Comparison of ENCODE assay signal across 27 cellular contexts in the genomic region with DNA sequence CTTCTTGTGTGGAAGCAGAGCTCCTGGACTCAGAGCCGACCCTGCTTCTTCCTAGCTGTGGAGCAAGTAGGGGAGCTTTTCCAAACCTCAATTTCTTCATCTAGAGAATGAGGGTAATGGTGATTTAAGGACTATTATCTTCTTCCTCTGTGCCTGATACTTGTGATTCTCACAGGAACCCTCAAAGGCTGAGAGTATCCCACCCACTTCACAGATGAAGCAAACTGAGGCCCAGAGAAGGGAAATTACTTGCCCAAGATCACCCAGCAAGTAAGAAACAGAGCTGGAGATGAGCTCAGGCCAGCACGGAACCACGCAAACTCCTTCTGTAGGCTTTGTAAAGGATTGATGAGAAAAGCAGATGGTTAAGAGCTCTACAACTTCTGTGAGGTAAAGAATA.
"Had no signal": no experiment of that assay in that cellular context is flagged by ENCODE, and none has a peak within 500 bp of the region (broad histone marks: within the 10 kb centered on the region; RNA-seq: fewer than 3 reads in every experiment).

No MANE protein-coding gene starts in this region.

- H3K4me1 ChIP-seq: colonic mucosa, left lung, thyroid gland had no signal

- ATAC-seq: activated CD4-positive, CD25-positive, alpha-beta regulatory T cell treated with anti-CD3 and anti-CD28 coated beads, Interleukin-2, amount 50 U/mL, for 24 hours; effector memory CD8-positive, alpha-beta T cell; esophagus mucosa; left lung had no signal

- H3K4me1 Mint-ChIP-seq: activated CD4-positive, alpha-beta memory T cell treated with anti-CD3 and anti-CD28 coated beads, Interleukin-2, amount 10 ng/mL, durations not matched to agents 7 days and 5 days; activated CD4-positive, alpha-beta T cell treated with anti-CD3 and anti-CD28 coated beads, Interleukin-2, amount 10 ng/mL, durations not matched to agents 24 days and 14 days; central memory CD8-positive, alpha-beta T cell had no signal

- H3K36me3 ChIP-seq: brain microvascular endothelial cell, colonic mucosa, left lung, thyroid gland had no signal

- H3K27ac ChIP-seq: brain microvascular endothelial cell, colonic mucosa, dorsolateral prefrontal cortex, left lung, thyroid gland had no signal

- H3K27ac Mint-ChIP-seq: activated CD4-positive, alpha-beta memory T cell treated with anti-CD3 and anti-CD28 coated beads, Interleukin-2, amount 10 ng/mL, durations not matched to agents 7 days and 5 days; activated CD4-positive, alpha-beta T cell treated with anti-CD3 and anti-CD28 coated beads, Interleukin-2, amount 10 ng/mL, durations not matched to agents 24 days and 14 days; effector memory CD8-positive, alpha-beta T cell; stimulated activated naive CD8-positive, alpha-beta T cell treated with anti-CD3 and anti-CD28 coated beads, Interleukin-15, Interleukin-2, amounts not matched to agents 100 ng/mL and 50 ng/mL, for 24 hours had no signal

- H3K9me3 Mint-ChIP-seq: activated CD4-positive, alpha-beta memory T cell treated with anti-CD3 and anti-CD28 coated beads, Interleukin-2, amount 10 ng/mL, durations not matched to agents 7 days and 5 days; activated CD4-positive, alpha-beta T cell treated with anti-CD3 and anti-CD28 coated beads, Interleukin-2, amount 10 ng/mL, durations not matched to agents 24 days and 14 days; central memory CD8-positive, alpha-beta T cell; effector memory CD8-positive, alpha-beta T cell; nephron; stimulated activated naive CD8-positive, alpha-beta T cell treated with anti-CD3 and anti-CD28 coated beads, Interleukin-15, Interleukin-2, amounts not matched to agents 100 ng/mL and 50 ng/mL, for 24 hours had no signal

- H3K27me3 Mint-ChIP-seq: activated CD4-positive, alpha-beta memory T cell treated with anti-CD3 and anti-CD28 coated beads, Interleukin-2, amount 10 ng/mL, durations not matched to agents 7 days and 5 days; activated CD4-positive, alpha-beta T cell treated with anti-CD3 and anti-CD28 coated beads, Interleukin-2, amount 10 ng/mL, durations not matched to agents 24 days and 14 days; central memory CD8-positive, alpha-beta T cell; effector memory CD8-positive, alpha-beta T cell; stimulated activated naive CD8-positive, alpha-beta T cell treated with anti-CD3 and anti-CD28 coated beads, Interleukin-15, Interleukin-2, amounts not matched to agents 100 ng/mL and 50 ng/mL, for 24 hours had no signal

- H3K4me3 ChIP-seq: colonic mucosa, dorsolateral prefrontal cortex, left lung, lung, thyroid gland had no signal

- H3K4me3 Mint-ChIP-seq: activated CD4-positive, alpha-beta memory T cell treated with anti-CD3 and anti-CD28 coated beads, Interleukin-2, amount 10 ng/mL, durations not matched to agents 7 days and 5 days; activated CD4-positive, alpha-beta T cell treated with anti-CD3 and anti-CD28 coated beads, Interleukin-2, amount 10 ng/mL, durations not matched to agents 24 days and 14 days; central memory CD8-positive, alpha-beta T cell; effector memory CD8-positive, alpha-beta T cell; nephron; stimulated activated naive CD8-positive, alpha-beta T cell treated with anti-CD3 and anti-CD28 coated beads, Interleukin-15, Interleukin-2, amounts not matched to agents 100 ng/mL and 50 ng/mL, for 24 hours had no signal

- FAIRE-seq: endothelial cell of umbilical vein had no signal

- DNase-seq: activated CD4-positive, alpha-beta memory T cell treated with anti-CD3 and anti-CD28 coated beads, Interleukin-2, amount 10 ng/mL, durations not matched to agents 7 days and 5 days; activated CD4-positive, alpha-beta T cell treated with anti-CD3 and anti-CD28 coated beads, Interleukin-2, amount 10 ng/mL, durations not matched to agents 24 days and 14 days; activated gamma-delta T cell; activated naive CD4-positive, alpha-beta T cell treated with anti-CD3 and anti-CD28 coated beads, Interleukin-2, amount 50 U/mL, for 16 hours; activated T-cell treated with anti-CD3 and anti-CD28 coated beads for 4 hours; aorta; colonic mucosa; dorsolateral prefrontal cortex; effector memory CD8-positive, alpha-beta T cell; foreskin melanocyte; kidney glomerular epithelial cell; left lung; midbrain; occipital lobe; retina; stimulated activated CD4-positive, alpha-beta T cell treated with anti-CD3 and anti-CD28 coated beads, Interleukin-12 subunit alpha, Interleukin-12 subunit beta, amount 100 ng/mL, for 4 hours; stimulated activated CD4-positive, alpha-beta T cell treated with anti-CD3 and anti-CD28 coated beads, Interleukin-4, amount 100 ng/mL, for 4 hours; substantia nigra had no signal

- H3K27me3 ChIP-seq: brain microvascular endothelial cell, colonic mucosa, dorsolateral prefrontal cortex, left lung, thyroid gland had no signal

- H3K9me3 ChIP-seq: colonic mucosa, left lung, thyroid gland had no signal
